ENCODE assay signal across 29 cellular contexts in the genomic region with DNA sequence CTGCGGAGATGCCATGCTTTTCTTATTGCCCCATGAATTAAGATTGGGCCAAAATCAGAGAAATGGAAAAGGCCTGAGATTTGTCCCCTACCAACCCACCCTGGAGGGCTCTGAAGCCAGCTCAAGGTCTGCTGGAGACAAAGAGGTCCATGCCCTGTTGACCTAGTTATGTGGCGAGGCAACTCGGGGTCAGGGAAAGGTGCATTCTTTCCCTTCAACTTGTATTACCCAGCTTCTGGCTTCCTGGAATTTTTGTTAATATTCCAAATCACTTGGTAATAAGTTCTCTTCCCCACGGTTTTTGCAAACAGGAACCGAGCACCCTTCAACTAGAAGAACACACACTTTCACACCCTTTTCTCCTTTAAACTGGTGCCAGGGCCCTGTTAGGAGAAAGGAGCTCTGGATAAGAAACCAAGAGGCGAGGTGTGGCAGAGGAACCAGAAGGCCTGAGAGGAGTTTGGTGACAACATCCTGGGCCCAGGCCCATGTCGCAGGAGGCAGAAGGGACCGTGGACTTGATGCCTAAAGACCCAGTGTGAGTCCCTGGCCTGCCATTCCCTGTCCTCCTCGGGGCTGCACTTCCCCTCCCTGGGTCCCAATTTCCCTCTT. TPM values are rescaled to one million over a fixed set of nuclear protein-coding genes. Genes with fewer than 3 reads are reported as not detected.
"Had no signal": no experiment of that assay in that cellular context is flagged by ENCODE, and none has a peak within 500 bp of the region (broad histone marks: within the 10 kb centered on the region; RNA-seq: fewer than 3 reads in every experiment).

No MANE protein-coding gene starts in this region.

- H3K4me1 ChIP-seq: foreskin keratinocyte, prostate gland had no signal

- DNase-seq: activated CD4-positive, alpha-beta T cell treated with anti-CD3 and anti-CD28 coated beads for 48 hours; activated CD4-positive, alpha-beta T cell treated with anti-CD3 and anti-CD28 coated beads, Interleukin-2, amount 50 U/mL, for 48 hours; activated CD8-positive, alpha-beta memory T cell treated with anti-CD3 and anti-CD28 coated beads for 24 hours; activated effector memory CD4-positive, alpha-beta T cell treated with Interleukin-2 at 50 U/mL for 16 hours; activated naive CD4-positive, alpha-beta T cell treated with anti-CD3 and anti-CD28 coated beads, Interleukin-2, amount 10 ng/mL, durations not matched to agents 7 days and 5 days; activated naive CD8-positive, alpha-beta T cell treated with anti-CD3 and anti-CD28 coated beads, Interleukin-2, amount 10 ng/mL, durations not matched to agents 7 days and 5 days; amygdala; central memory CD4-positive, alpha-beta T cell; foreskin keratinocyte; kidney glomerular epithelial cell; ovary; retina; stimulated activated CD4-positive, alpha-beta T cell treated with anti-CD3 and anti-CD28 coated beads, Interleukin-15, amount 100 ng/mL, for 24 hours; stimulated activated CD4-positive, alpha-beta T cell treated with anti-CD3 and anti-CD28 coated beads, Interleukin-2, amount 100 ng/mL, for 24 hours; stimulated activated naive B cell treated with anti-CD40 and anti-IgM and Interleukin-4, amounts not matched to agents 10 μg/mL and 1 μg/mL and 100 μg/mL, for 72 hours; stomach; T-helper 17 cell; T1000; WERI-Rb-1 had no signal

- H3K36me3 ChIP-seq: breast epithelium, esophagus muscularis mucosa, heart left ventricle, neutrophil, ovary, prostate gland, stomach, thyroid gland, WERI-Rb-1 had no signal

- H3K27ac Mint-ChIP-seq: activated naive CD4-positive, alpha-beta T cell treated with anti-CD3 and anti-CD28 coated beads, Interleukin-2, amount 10 ng/mL, durations not matched to agents 7 days and 5 days; activated naive CD8-positive, alpha-beta T cell treated with anti-CD3 and anti-CD28 coated beads, Interleukin-2, amount 10 ng/mL, durations not matched to agents 7 days and 5 days; dendritic cell treated with granulocyte-macrophage colony-stimulating factor and Interleukin-4, amounts not matched to agents 40 ng/mL and 50 ng/mL, for 4 days; nephron; stimulated activated naive B cell treated with anti-CD40 and anti-IgM and Interleukin-4, amounts not matched to agents 10 μg/mL and 1 μg/mL and 100 μg/mL, for 72 hours; T-helper 17 cell had no signal

- H3K27me3 ChIP-seq: breast epithelium, foreskin keratinocyte, heart left ventricle, ovary, thyroid gland had no signal

- ATAC-seq: activated CD4-positive, CD25-positive, alpha-beta regulatory T cell treated with anti-CD3 and anti-CD28 coated beads, Interleukin-2, amount 50 U/mL, for 24 hours; foreskin keratinocyte; heart left ventricle; SK-N-SH treated with all-trans-retinoic acid at 6 μM for 48 hours; stimulated activated naive B cell treated with anti-CD40 and anti-IgM and Interleukin-4, amounts not matched to agents 10 μg/mL and 1 μg/mL and 100 μg/mL, for 72 hours; T-helper 17 cell had no signal

- H3K27ac ChIP-seq: breast epithelium, esophagus muscularis mucosa, foreskin keratinocyte, heart left ventricle, neutrophil, ovary, prostate gland, stomach, thyroid gland, WERI-Rb-1 had no signal

- H3K9me3 Mint-ChIP-seq: activated naive CD4-positive, alpha-beta T cell treated with anti-CD3 and anti-CD28 coated beads, Interleukin-2, amount 10 ng/mL, durations not matched to agents 7 days and 5 days; activated naive CD8-positive, alpha-beta T cell treated with anti-CD3 and anti-CD28 coated beads, Interleukin-2, amount 10 ng/mL, durations not matched to agents 7 days and 5 days; dendritic cell treated with granulocyte-macrophage colony-stimulating factor and Interleukin-4, amounts not matched to agents 40 ng/mL and 50 ng/mL, for 4 days; nephron; stimulated activated naive B cell treated with anti-CD40 and anti-IgM and Interleukin-4, amounts not matched to agents 10 μg/mL and 1 μg/mL and 100 μg/mL, for 72 hours had no signal

- H3K9me3 ChIP-seq: breast epithelium, esophagus muscularis mucosa, heart left ventricle, neutrophil, ovary, prostate gland, stomach, thyroid gland had no signal

- H3K4me3 Mint-ChIP-seq: activated naive CD4-positive, alpha-beta T cell treated with anti-CD3 and anti-CD28 coated beads, Interleukin-2, amount 10 ng/mL, durations not matched to agents 7 days and 5 days; activated naive CD8-positive, alpha-beta T cell treated with anti-CD3 and anti-CD28 coated beads, Interleukin-2, amount 10 ng/mL, durations not matched to agents 7 days and 5 days; dendritic cell treated with granulocyte-macrophage colony-stimulating factor and Interleukin-4, amounts not matched to agents 40 ng/mL and 50 ng/mL, for 4 days; nephron; stimulated activated naive B cell treated with anti-CD40 and anti-IgM and Interleukin-4, amounts not matched to agents 10 μg/mL and 1 μg/mL and 100 μg/mL, for 72 hours; T-helper 17 cell had no signal

- H3K4me3 ChIP-seq: breast epithelium, esophagus muscularis mucosa, heart left ventricle, ovary, prostate gland, stomach, thyroid gland had no signal

- H3K36me3 Mint-ChIP-seq: activated naive CD4-positive, alpha-beta T cell treated with anti-CD3 and anti-CD28 coated beads, Interleukin-2, amount 10 ng/mL, durations not matched to agents 7 days and 5 days; activated naive CD8-positive, alpha-beta T cell treated with anti-CD3 and anti-CD28 coated beads, Interleukin-2, amount 10 ng/mL, durations not matched to agents 7 days and 5 days; stimulated activated naive B cell treated with anti-CD40 and anti-IgM and Interleukin-4, amounts not matched to agents 10 μg/mL and 1 μg/mL and 100 μg/mL, for 72 hours had no signal

RNA-seq across cellular contexts. Expression of gene SFRP5, which starts 12.5 kb away (rescaled TPM):
- total RNA-seq: foreskin keratinocyte, T-helper 17 cell had no signal
